ENCODE assay signal across 33 cellular contexts in genomic region chr16:89038811-89039735, GRCh38. TPM values are rescaled to one million over a fixed set of nuclear protein-coding genes. Genes with fewer than 3 reads are reported as not detected.
DNase-seq lines count a peak whose midpoint lies in the region; ATAC-seq, FAIRE-seq and TF ChIP-seq lines count a peak whose summit lies in the region.
"Had no signal": no experiment of that assay in that cellular context is flagged by ENCODE, and none has a peak within 500 bp of the region (broad histone marks: within the 10 kb centered on the region; RNA-seq: fewer than 3 reads in every experiment).

No MANE protein-coding gene starts in this region.

- H3K4me2 ChIP-seq in OCI-LY7 (ENCODE audit: low read length): peak overlapping the region; percentile 56
- H3K4me2 ChIP-seq: smooth muscle cell had no signal

- peak overlapping the region; percentile 17 for H3K4me3 Mint-ChIP-seq in memory B cell
- H3K4me3 Mint-ChIP-seq: activated naive CD8-positive, alpha-beta T cell; neural crest cell; stimulated activated naive CD8-positive, alpha-beta T cell treated with anti-CD3 and anti-CD28 coated beads, Interleukin-15, Interleukin-2, amounts not matched to agents 100 ng/mL and 50 ng/mL, for 24 hours had no signal

- WGBS in heart left ventricle, 4 donors: 81 to 86% (median 83%) methylated on average over 22 to 29 of the region's 29 CpGs

- CTCF ChIA-PET in OCI-LY7 (lab: Charles Lee; ENCODE audit: unreplicated experiment): interaction anchor here (0.6 to 1.2 kb wide), 2 partner anchors 8 to 36 kb away, joined by 3 read pairs; no protein-coding TSS in a partner anchor

- H3K79me2 ChIP-seq in OCI-LY7 (ENCODE audit: insufficient read depth, low read depth, low read length): no peaks in the 10 kb centered on the region
- H3K79me2 ChIP-seq: parathyroid adenoma had no signal

- H3K27ac ChIP-seq in heart left ventricle: no peak overlapping the region
- no peak overlapping the region for H3K27ac ChIP-seq in right atrium auricular region
- no peak overlapping the region for H3K27ac ChIP-seq in OCI-LY7 (ENCODE audit: low read depth, low read length, poor library complexity, severe bottlenecking)
- H3K27ac ChIP-seq: GM23248, parathyroid adenoma, thoracic aorta, uterus, WERI-Rb-1 had no signal

- H3K9me3 Mint-ChIP-seq in memory B cell: no peaks in the 10 kb centered on the region
- H3K9me3 Mint-ChIP-seq: neural crest cell; stimulated activated naive CD8-positive, alpha-beta T cell treated with anti-CD3 and anti-CD28 coated beads, Interleukin-15, Interleukin-2, amounts not matched to agents 100 ng/mL and 50 ng/mL, for 24 hours had no signal

- no peak for TF ChIP-seq POLR2A in heart left ventricle (IDR thresholded peaks at IDR 0.05)

- no peaks in the 10 kb centered on the region for H3K9me2 ChIP-seq in OCI-LY7 (ENCODE audit: insufficient read depth, low read length)

- no peak for FAIRE-seq in frontal cortex (lab: Jason Lieb, UNC)
- FAIRE-seq: bronchial epithelial cell, colon, endothelial cell of umbilical vein had no signal

- H4K20me1 ChIP-seq in OCI-LY7 (ENCODE audit: insufficient read depth, low read length): no peaks in the 10 kb centered on the region

- POLR2A ChIA-PET in OCI-LY7 (lab: Charles Lee): no interaction called here

- H3K27ac Mint-ChIP-seq in memory B cell: no peak overlapping the region
- H3K27ac Mint-ChIP-seq: activated naive CD8-positive, alpha-beta T cell; stimulated activated naive CD8-positive, alpha-beta T cell treated with anti-CD3 and anti-CD28 coated beads, Interleukin-15, Interleukin-2, amounts not matched to agents 100 ng/mL and 50 ng/mL, for 24 hours had no signal

- peaks cover 25% of the 10 kb centered on the region for H3K4me1 Mint-ChIP-seq in memory B cell

- intact Hi-C loops in heart left ventricle (cut with DNase I): no loop called here
- intact Hi-C loops in OCI-LY7 (cut with micrococcal nuclease; ENCODE audit: unreplicated experiment): no loop called here

- ATAC-seq in heart left ventricle (no peak), memory B cell (ENCODE audit: low read depth) (no peak)
- ATAC-seq: Panc1 had no signal

- H3K27me3 ChIP-seq in heart left ventricle (peaks cover 4 to 77% (median 16%) of the 10 kb centered on the region in 9 donors), right atrium auricular region (no peaks in the 10 kb centered on the region)
- H3K27me3 ChIP-seq: uterus had no signal

- no peak overlapping the region for H3K4me3 ChIP-seq in heart left ventricle
- H3K4me3 ChIP-seq in right atrium auricular region: no peak overlapping the region
- H3K4me3 ChIP-seq in OCI-LY7 (ENCODE audit: low read depth, low read length, poor library complexity, severe bottlenecking): peak overlapping the region; percentile 31
- H3K4me3 ChIP-seq: GM23248, smooth muscle cell, thoracic aorta, uterus had no signal

- H3K36me3 ChIP-seq in heart left ventricle (no peaks in the 10 kb centered on the region), right atrium auricular region (no peaks in the 10 kb centered on the region), OCI-LY7 (ENCODE audit: insufficient read depth, low read length) (no peaks in the 10 kb centered on the region)
- H3K36me3 ChIP-seq: thoracic aorta, uterus, WERI-Rb-1 had no signal

- no peaks in the 10 kb centered on the region for H3K4me1 ChIP-seq in heart left ventricle
- H3K4me1 ChIP-seq in right atrium auricular region: no peaks in the 10 kb centered on the region
- H3K4me1 ChIP-seq in OCI-LY7 (ENCODE audit: insufficient read depth, low read length, poor library complexity, severe bottlenecking): peaks cover 38% of the 10 kb centered on the region
- H3K4me1 ChIP-seq: Caco-2, parathyroid adenoma, uterus had no signal

- no peak overlapping the region for H2AFZ ChIP-seq in OCI-LY7 (ENCODE audit: low read length)
- H2AFZ ChIP-seq: GM23248, parathyroid adenoma had no signal

- H3K9me3 ChIP-seq in heart left ventricle: no peaks in the 10 kb centered on the region
- no peaks in the 10 kb centered on the region for H3K9me3 ChIP-seq in right atrium auricular region
- H3K9me3 ChIP-seq in OCI-LY7 (ENCODE audit: low read length): no peaks in the 10 kb centered on the region
- H3K9me3 ChIP-seq: Caco-2, thoracic aorta, uterus had no signal

- no peak for TF ChIP-seq CTCF in heart left ventricle (IDR thresholded peaks at IDR 0.05)
- TF ChIP-seq CTCF in right atrium auricular region (IDR thresholded peaks at IDR 0.05): no peak
- no peak for TF ChIP-seq CTCF in OCI-LY7 (conservative IDR thresholded peaks at IDR 0.05; ENCODE audit: low read length)

- peaks cover 4% of the 10 kb centered on the region for H3K27me3 Mint-ChIP-seq in memory B cell
- H3K27me3 Mint-ChIP-seq: activated naive CD8-positive, alpha-beta T cell had no signal

- DNase-seq in heart left ventricle (peak in 3 of 5 donors; percentile 16 to 53 (median 18)), right atrium auricular region (ENCODE audit: low spot score) (no peak), OCI-LY7 (ENCODE audit: low spot score) (no peak), memory B cell (ENCODE audit: low spot score in 2 of 2) (no peak), frontal cortex (ENCODE audit: low spot score in 2 of 2) (no peak), NCI-H226 (no peak)
- no peak for DNase-seq in stimulated activated CD8-positive, alpha-beta memory T cell treated with anti-CD3 and anti-CD28 coated beads, Interleukin-4, amount 100 ng/mL, for 48 hours
- DNase-seq: ACHN; activated CD4-positive, alpha-beta T cell treated with anti-CD3 and anti-CD28 coated beads for 4 hours; activated CD8-positive, alpha-beta memory T cell treated with anti-CD3 and anti-CD28 coated beads for 24 hours; activated effector memory CD4-positive, alpha-beta T cell treated with Interleukin-2 at 50 U/mL for 16 hours; activated T-cell treated with anti-CD3 and anti-CD28 coated beads for 4 hours; anterior cingulate cortex; C1 segment of cervical spinal cord; Caco-2; GF-D8; GM23248; hippocampal formation; mesenchymal stem cell; SIG-M5; stimulated activated CD4-positive, alpha-beta T cell treated with anti-CD3 and anti-CD28 coated beads, Interleukin-1b, Interleukin-23, amount 100 ng/mL, for 48 hours; uterus; WERI-Rb-1 had no signal

- no TSS peak for BruUV-seq in OCI-LY7 (replicated peaks; lab: Mats Ljungman, UMichigan)

- H3K36me3 Mint-ChIP-seq in memory B cell: no peaks in the 10 kb centered on the region
- H3K36me3 Mint-ChIP-seq: activated naive CD8-positive, alpha-beta T cell had no signal

RNA-seq across cellular contexts. Expression of gene ACSF3, which starts 54.6 kb away (rescaled TPM):
- total RNA-seq in heart left ventricle (10 to 100 TPM; 10.3 to 26.3 (median 19.3) TPM), right atrium auricular region (10 to 100 TPM; 13.4 to 15.9 TPM), OCI-LY7 (2022) (143 and 149 TPM in 2 replicates), frontal cortex (9.0 TPM)
- 10 to 100 TPM; 12.2 to 22.9 TPM for polyA plus RNA-seq in heart left ventricle
- 97.9 and 112 TPM in 2 replicates for total RNA-seq in OCI-LY7 (2014; rRNA removed; shearing (Covaris generic))

Comparison
In these comparisons a context has a peak if more than half of its experiments do, and no peak if none do; other contexts are left out.
1. DNase-seq: peak in heart left ventricle (3 of 5); none in right atrium auricular region (single experiment), OCI-LY7 (single experiment), memory B cell (0 of 2), frontal cortex (0 of 2), NCI-H226 (single experiment) and stimulated activated CD8-positive, alpha-beta memory T cell treated with anti-CD3 and anti-CD28 coated beads, Interleukin-4, amount 100 ng/mL, for 48 hours (single experiment).